Comparison of ENCODE assay signal across 8 cellular contexts in the genomic region with DNA sequence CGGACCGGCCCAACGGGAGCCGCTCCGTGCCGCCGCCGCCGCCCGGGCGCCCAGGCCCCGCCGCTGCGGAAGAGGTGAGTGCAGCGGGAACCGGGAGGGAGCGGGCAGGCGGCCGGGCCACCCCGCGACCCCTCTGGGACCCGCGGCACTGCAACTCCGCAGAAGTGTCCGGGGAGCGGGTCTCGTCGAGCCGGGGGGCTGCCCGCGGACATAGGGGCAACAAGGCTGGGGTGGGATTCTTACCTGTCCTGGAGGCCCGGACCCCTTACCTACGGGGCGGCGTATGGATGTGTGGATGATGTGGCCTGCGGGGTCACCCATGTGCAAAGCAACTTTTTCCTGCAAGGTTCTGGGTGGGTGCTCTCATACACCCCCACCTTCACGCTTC. TPM values are rescaled to one million over a fixed set of nuclear protein-coding genes. Genes with fewer than 3 reads are reported as not detected.
DNase-seq lines count a peak whose midpoint lies in the region; ATAC-seq and TF ChIP-seq lines count a peak whose summit lies in the region.

No MANE protein-coding gene starts in this region.

- CTCF ChIA-PET in GM10248 (lab: Yijun Ruan, JAX): no interaction called here

- H3K4me3 Mint-ChIP-seq in nephron: peak overlapping the region; percentile 93 to 99 (median 96)

- peaks cover 66% of the 10 kb centered on the region for H3K4me1 Mint-ChIP-seq in nephron

- H3K9me3 Mint-ChIP-seq in nephron: no peaks in the 10 kb centered on the region

- DNase-seq in AG10803 (ENCODE audit: low read depth) (no peak), MG63 (no peak), AG20443 (ENCODE audit: low spot score) (no peak), HPDE6-E6E7 (ENCODE audit: extremely low spot score) (no peak), GM10248 (ENCODE audit: extremely low spot score) (no peak)
- no peak for DNase-seq in effector memory CD4-positive, alpha-beta T cell

- peaks cover 15% of the 10 kb centered on the region for H3K27me3 Mint-ChIP-seq in nephron (ENCODE audit: low read depth)

- TF ChIP-seq CTCF in AG10803 (conservative IDR thresholded peaks at IDR 0.05; ENCODE audit: low read length) (no peak), nephron (IDR thresholded peaks at IDR 0.05; ENCODE audit: unreplicated experiment in 3 of 3) (no peak), GM10248 (IDR thresholded peaks at IDR 0.05; ENCODE audit: control extremely low read depth, extremely low read depth, low read depth, missing control alignments) (no peak)

- no peaks in the 10 kb centered on the region for H3K9me3 ChIP-seq in MG63
- no peaks in the 10 kb centered on the region for H3K9me3 ChIP-seq in effector memory CD4-positive, alpha-beta T cell (ENCODE audit: control insufficient read depth, low read length)

- peaks cover 5% of the 10 kb centered on the region; the same call in 1 of the 2 replicates for H3K36me3 ChIP-seq in MG63
- H3K36me3 ChIP-seq in effector memory CD4-positive, alpha-beta T cell (ENCODE audit: control insufficient read depth, insufficient read depth, low read length): no peaks in the 10 kb centered on the region

- no peaks in the 10 kb centered on the region for H3K27me3 ChIP-seq in MG63
- peaks cover 21% of the 10 kb centered on the region for H3K27me3 ChIP-seq in effector memory CD4-positive, alpha-beta T cell (replicated peaks; ENCODE audit: control insufficient read depth, insufficient read depth, low read length, poor library complexity, severe bottlenecking)

- peak overlapping the region; percentile 84 to 97 (median 90) for H3K27ac Mint-ChIP-seq in nephron

- POLR2A ChIA-PET in GM10248 (lab: Yijun Ruan, JAX): no interaction called here

- H3K4me3 ChIP-seq in AG10803 (ENCODE audit: low read length): peak overlapping the region; percentile 59
- H3K4me3 ChIP-seq in MG63: peak overlapping the region; percentile 58
- peak overlapping the region; percentile 35 for H3K4me3 ChIP-seq in effector memory CD4-positive, alpha-beta T cell (ENCODE audit: insufficient read depth, low read depth, low read length, poor library complexity, severe bottlenecking)

- H3K4me1 ChIP-seq in effector memory CD4-positive, alpha-beta T cell (ENCODE audit: control insufficient read depth, insufficient read depth, low read length, poor library complexity, severe bottlenecking): peaks cover 13% of the 10 kb centered on the region

- no peak overlapping the region for H3K27ac ChIP-seq in effector memory CD4-positive, alpha-beta T cell (ENCODE audit: insufficient read depth, low read length, poor library complexity, severe bottlenecking)

- ATAC-seq in GM21381 (IDR thresholded peaks at IDR 0.05; ENCODE audit: unreplicated experiment): no peak

- H3K36me3 Mint-ChIP-seq in nephron (ENCODE audit: low read depth): no peaks in the 10 kb centered on the region

RNA-seq across cellular contexts. Expression of gene SEMA3F, which starts 0.4 kb away (rescaled TPM):
- 11.7 and 22.9 TPM in 2 replicates for total RNA-seq in MG63 (2014; rRNA removed; shearing (Covaris generic); ENCODE audit: low replicate concordance)

RNA-seq across cellular contexts. Expression of gene GNAT1, which starts 35.9 kb away (rescaled TPM):
- not detected in 2 replicates for total RNA-seq in MG63 (2014; rRNA removed; shearing (Covaris generic); ENCODE audit: low replicate concordance)

RNA-seq across cellular contexts. Expression of gene SLC38A3, which starts 49.6 kb away (rescaled TPM):
- total RNA-seq in MG63 (2014; rRNA removed; shearing (Covaris generic); ENCODE audit: low replicate concordance): not detected in 2 replicates
